ENCODE assay signal across 15 cellular contexts in the genomic region with DNA sequence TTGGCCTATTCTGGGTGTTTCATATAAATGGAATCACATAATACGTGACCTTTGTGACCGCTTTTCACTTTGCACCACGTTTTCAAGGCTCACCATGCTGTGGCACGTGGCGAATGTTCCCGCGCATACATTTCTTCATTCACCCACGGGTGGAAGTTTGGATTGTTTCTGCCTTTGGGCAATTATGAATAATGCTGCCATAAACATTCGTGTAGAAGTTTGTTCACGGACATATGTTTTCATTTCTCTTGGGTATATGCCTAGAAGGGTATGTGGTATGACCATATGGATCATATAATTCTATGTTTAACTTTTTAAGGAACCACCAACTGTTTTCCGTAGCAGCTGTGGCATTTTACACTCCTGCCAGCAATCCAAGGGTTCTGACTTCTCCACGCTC.
DNase-seq lines count a peak whose midpoint lies in the region; FAIRE-seq and TF ChIP-seq lines count a peak whose summit lies in the region.
"Had no signal": no experiment of that assay in that cellular context is flagged by ENCODE, and none has a peak within 500 bp of the region (broad histone marks: within the 10 kb centered on the region; RNA-seq: fewer than 3 reads in every experiment).

No MANE protein-coding gene starts in this region.

- no peak for FAIRE-seq in RCC 7860 (lab: Jason Lieb, UNC)

- peak; percentile 11 for DNase-seq in BJ (ENCODE audit: low read depth)
- DNase-seq in EL = peak; percentile 55
- peak; percentile 38 for DNase-seq in dedifferentiated amniotic fluid mesenchymal stem cell (ENCODE audit: extremely low spot score)
- DNase-seq in middle frontal gyrus (ENCODE audit: extremely low spot score, low spot score) = peak; percentile 5
- DNase-seq in cerebellum (ENCODE audit: low spot score) = no peak
- DNase-seq in RCC 7860 (ENCODE audit: low spot score) = no peak
- no peak for DNase-seq in GM13977 (ENCODE audit: low spot score)
- DNase-seq: DMS53, GDM1, KBM-7, NCI-H1092, NCI-H446 treated with DMSO at 0.1 percent for 48 hours, NCI-H748 treated with DMSO at 0.1 percent for 48 hours, PC-3 had no signal

- TF ChIP-seq CTCF in BJ (IDR thresholded peaks at IDR 0.05; ENCODE audit: insufficient read depth, low read depth, low read length) (no peak), GM13977 (IDR thresholded peaks at IDR 0.05; ENCODE audit: extremely low read depth, insufficient read depth, missing control alignments) (no peak)

- in situ Hi-C loops in GM13977 (cut with MboI; ENCODE audit: low pct_unique_long_range_greater_than_20kb, low sequenced_read_pairs, unreplicated experiment) = no loop called here

- no peaks in the 10 kb centered on the region for H3K36me3 ChIP-seq in BJ (ENCODE audit: control insufficient read depth, insufficient read depth, low read length)

- H3K4me3 ChIP-seq in BJ (ENCODE audit: low read depth, low read length) = no peak overlapping the region
- H3K4me3 ChIP-seq: GM23338 had no signal

- CTCF ChIA-PET in BJ (lab: Yijun Ruan, JAX) = no interaction called here

- POLR2A ChIA-PET in BJ (lab: Charles Lee) = no interaction called here

- no peaks in the 10 kb centered on the region; the same call in 1 of the 2 replicates for H3K27me3 ChIP-seq in BJ (ENCODE audit: control insufficient read depth, insufficient read depth, low read length)

Comparison
In these comparisons a context has a peak if more than half of its experiments do, and no peak if none do; other contexts are left out.
1. DNase-seq: peak in BJ (single experiment), EL (single experiment), dedifferentiated amniotic fluid mesenchymal stem cell (single experiment) and middle frontal gyrus (single experiment); none in cerebellum (single experiment), RCC 7860 (single experiment) and GM13977 (single experiment).